Comparison of ENCODE assay signal across 29 cellular contexts in genomic region chr10:18777258-18777657, GRCh38.
"Had no signal": no experiment of that assay in that cellular context is flagged by ENCODE, and none has a peak within 500 bp of the region (broad histone marks: within the 10 kb centered on the region; RNA-seq: fewer than 3 reads in every experiment).

No MANE protein-coding gene starts in this region.

- H3K9me3 Mint-ChIP-seq: activated B cell treated with CpG ODN at 0.5 μM for 24 hours; activated CD8-positive, alpha-beta T cell treated with anti-CD3 and anti-CD28 coated beads for 36 hours; activated T-cell treated with anti-CD3 and anti-CD28 coated beads, Interleukin-2, amount 50 U/mL, for 4 hours; activated T-helper 17 cell treated with anti-CD3 and anti-CD28 coated beads, Interleukin-2, amount 50 U/mL, for 72 hours; central memory CD8-positive, alpha-beta T cell; dendritic cell treated with granulocyte-macrophage colony-stimulating factor and Interleukin-4, amounts not matched to agents 40 ng/mL and 50 ng/mL, for 4 days; endodermal cell; T-helper 2 cell treated with Interferon-gamma antibody and Interleukin-4, amounts not matched to agents 5 μg/mL and 100 μg/mL, for 36 hours had no signal

- H3K36me3 Mint-ChIP-seq: activated naive CD8-positive, alpha-beta T cell had no signal

- H3K4me3 ChIP-seq: coronary artery, dorsolateral prefrontal cortex had no signal

- DNase-seq: activated B cell treated with CpG ODN at 0.5 μM for 24 hours; activated CD4-positive, alpha-beta T cell treated with anti-CD3 and anti-CD28 coated beads for 48 hours; activated CD4-positive, alpha-beta T cell treated with anti-CD3 and anti-CD28 coated beads, Interleukin-2, amount 50 U/mL, for 1 hour; activated CD4-positive, alpha-beta T cell treated with anti-CD3 and anti-CD28 coated beads, Interleukin-2, amount 50 U/mL, for 48 hours; activated CD8-positive, alpha-beta memory T cell treated with anti-CD3 and anti-CD28 coated beads for 24 hours; activated CD8-positive, alpha-beta T cell treated with anti-CD3 and anti-CD28 coated beads for 36 hours; activated effector memory CD4-positive, alpha-beta T cell treated with Interleukin-2 at 50 U/mL for 16 hours; activated gamma-delta T cell treated with Interleukin-2 at 50 U/mL for 16 hours; activated naive CD4-positive, alpha-beta T cell treated with anti-CD3 and anti-CD28 coated beads, Interleukin-2, amount 50 U/mL, for 16 hours; activated naive CD4-positive, alpha-beta T cell treated with Interleukin-2 at 50 U/mL for 16 hours; activated T-cell treated with anti-CD3 and anti-CD28 coated beads, Interleukin-2, amount 50 U/mL, for 4 hours; amniotic stem cell; anterior cingulate cortex; brain microvascular endothelial cell; dorsolateral prefrontal cortex; effector memory CD4-positive, alpha-beta T cell; endodermal cell; foreskin fibroblast; head of caudate nucleus; T1000; WERI-Rb-1 had no signal

- H3K27me3 ChIP-seq: brain microvascular endothelial cell had no signal

- ATAC-seq: activated CD4-positive, CD25-positive, alpha-beta regulatory T cell treated with anti-CD3 and anti-CD28 coated beads, Interleukin-2, amount 50 U/mL, for 24 hours; activated CD8-positive, alpha-beta T cell treated with anti-CD3 and anti-CD28 coated beads for 36 hours; activated T-cell treated with anti-CD3 and anti-CD28 coated beads, Interleukin-2, amount 50 U/mL, for 4 hours; activated T-helper 17 cell treated with anti-CD3 and anti-CD28 coated beads, Interleukin-2, amount 50 U/mL, for 72 hours; esophagus mucosa had no signal

- H3K27ac Mint-ChIP-seq: activated B cell treated with CpG ODN at 0.5 μM for 24 hours; activated CD8-positive, alpha-beta T cell treated with anti-CD3 and anti-CD28 coated beads for 36 hours; activated naive CD8-positive, alpha-beta T cell; activated T-helper 17 cell treated with anti-CD3 and anti-CD28 coated beads, Interleukin-2, amount 50 U/mL, for 72 hours; dendritic cell treated with granulocyte-macrophage colony-stimulating factor and Interleukin-4, amounts not matched to agents 40 ng/mL and 50 ng/mL, for 4 days; endodermal cell; T-helper 2 cell treated with Interferon-gamma antibody and Interleukin-4, amounts not matched to agents 5 μg/mL and 100 μg/mL, for 36 hours had no signal

- H3K4me1 Mint-ChIP-seq: activated B cell treated with CpG ODN at 0.5 μM for 24 hours; activated T-helper 17 cell treated with anti-CD3 and anti-CD28 coated beads, Interleukin-2, amount 50 U/mL, for 72 hours; central memory CD8-positive, alpha-beta T cell had no signal

- H3K4me3 Mint-ChIP-seq: activated B cell treated with CpG ODN at 0.5 μM for 24 hours; activated CD8-positive, alpha-beta T cell treated with anti-CD3 and anti-CD28 coated beads for 36 hours; activated naive CD8-positive, alpha-beta T cell; activated T-cell treated with anti-CD3 and anti-CD28 coated beads, Interleukin-2, amount 50 U/mL, for 4 hours; activated T-helper 17 cell treated with anti-CD3 and anti-CD28 coated beads, Interleukin-2, amount 50 U/mL, for 72 hours; central memory CD8-positive, alpha-beta T cell; dendritic cell treated with granulocyte-macrophage colony-stimulating factor and Interleukin-4, amounts not matched to agents 40 ng/mL and 50 ng/mL, for 4 days; endodermal cell; T-helper 2 cell treated with Interferon-gamma antibody and Interleukin-4, amounts not matched to agents 5 μg/mL and 100 μg/mL, for 36 hours had no signal

- H3K27me3 Mint-ChIP-seq: activated B cell treated with CpG ODN at 0.5 μM for 24 hours; activated naive CD8-positive, alpha-beta T cell; dendritic cell treated with granulocyte-macrophage colony-stimulating factor and Interleukin-4, amounts not matched to agents 40 ng/mL and 50 ng/mL, for 4 days had no signal

- H3K36me3 ChIP-seq: brain microvascular endothelial cell, WERI-Rb-1 had no signal

- H3K27ac ChIP-seq: brain microvascular endothelial cell, coronary artery, dorsolateral prefrontal cortex, WERI-Rb-1 had no signal
